In the genomic region with DNA sequence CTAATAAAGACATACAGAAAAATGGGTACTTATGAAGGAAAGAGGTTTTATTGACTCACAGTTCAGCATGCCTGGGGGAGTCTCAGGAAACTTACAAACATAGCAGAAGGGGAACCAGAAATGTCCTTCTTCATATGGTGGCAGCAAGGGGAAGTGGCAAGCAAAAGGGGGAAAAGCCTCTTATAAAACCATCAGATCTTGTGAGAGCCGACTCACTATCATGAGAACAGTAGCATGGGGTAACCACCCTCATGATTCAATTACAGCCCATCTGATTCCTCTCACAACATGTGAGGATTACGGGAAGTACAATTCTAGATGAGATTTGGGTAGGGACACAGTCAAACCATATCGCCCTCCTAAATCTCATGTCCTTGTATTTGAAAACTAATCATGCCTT, we compare ENCODE assay signal across 27 cellular contexts.
DNase-seq lines count a peak whose midpoint lies in the region; ATAC-seq and TF ChIP-seq lines count a peak whose summit lies in the region.
"Had no signal": no experiment of that assay in that cellular context is flagged by ENCODE, and none has a peak within 500 bp of the region (broad histone marks: within the 10 kb centered on the region; RNA-seq: fewer than 3 reads in every experiment).

No MANE protein-coding gene starts in this region.

- peak; percentile 10 for ATAC-seq in central memory CD8-positive, alpha-beta T cell (replicated peaks; ENCODE audit: extremely low read depth, poor library complexity, severe bottlenecking)
- peak; percentile 47 for ATAC-seq in naive thymus-derived CD4-positive, alpha-beta T cell
- ATAC-seq in GM21367 (IDR thresholded peaks at IDR 0.05; ENCODE audit: unreplicated experiment), result no peak
- ATAC-seq: GM12878, GM23338, Right ventricle myocardium inferior had no signal

- POLR2A ChIA-PET in naive thymus-derived CD4-positive, alpha-beta T cell (lab: Charles Lee), result no interaction called here

- intact Hi-C loops in naive thymus-derived CD4-positive, alpha-beta T cell (cut with micrococcal nuclease), result no loop called here

- H3K27me3 ChIP-seq in naive thymus-derived CD4-positive, alpha-beta T cell (ENCODE audit: control insufficient read depth in 2 of 2, insufficient read depth in 2 of 2, low read length in 2 of 2), result peaks cover 0 to 2% of the 10 kb centered on the region in 2 donors
- H3K27me3 ChIP-seq: SJSA1 had no signal

- H3K9me3 Mint-ChIP-seq in central memory CD8-positive, alpha-beta T cell, result no peaks in the 10 kb centered on the region
- peaks cover 3 to 13% (median 5%) of the 10 kb centered on the region in 11 donors for H3K9me3 Mint-ChIP-seq in naive thymus-derived CD4-positive, alpha-beta T cell

- no peaks in the 10 kb centered on the region for H3K4me1 ChIP-seq in naive thymus-derived CD4-positive, alpha-beta T cell (ENCODE audit: control insufficient read depth in 2 of 2, insufficient read depth in 2 of 2, low read length in 2 of 2)
- H3K4me1 ChIP-seq: HAP-1, SJSA1 had no signal

- H3K27ac ChIP-seq in naive thymus-derived CD4-positive, alpha-beta T cell (ENCODE audit: low read depth, low read length), result no peak overlapping the region
- H3K27ac ChIP-seq: SJSA1 had no signal

- TF ChIP-seq CTCF in NB4 (IDR thresholded peaks at IDR 0.05; ENCODE audit: low read depth, low read length), result no peak

- H3K27me3 Mint-ChIP-seq in central memory CD8-positive, alpha-beta T cell, result no peaks in the 10 kb centered on the region
- H3K27me3 Mint-ChIP-seq in naive thymus-derived CD4-positive, alpha-beta T cell, result peaks cover 7 to 20% (median 13%) of the 10 kb centered on the region in 5 donors
- H3K27me3 Mint-ChIP-seq: CD8-positive, alpha-beta memory T cell had no signal

- in situ Hi-C loops in G401 (cut with HindIII; ENCODE audit: low sequenced_read_pairs), result no loop called here

- no peaks in the 10 kb centered on the region for H3K9me3 ChIP-seq in naive thymus-derived CD4-positive, alpha-beta T cell (ENCODE audit: control insufficient read depth in 2 of 3, low read length in 3 of 3)
- H3K9me3 ChIP-seq: HAP-1 had no signal

- H3K4me3 Mint-ChIP-seq in central memory CD8-positive, alpha-beta T cell, result no peak overlapping the region
- H3K4me3 Mint-ChIP-seq in naive thymus-derived CD4-positive, alpha-beta T cell, result no peak overlapping the region
- H3K4me3 Mint-ChIP-seq: CD8-positive, alpha-beta memory T cell; GM23338 had no signal

- H3K36me3 ChIP-seq in naive thymus-derived CD4-positive, alpha-beta T cell (ENCODE audit: control insufficient read depth in 2 of 3, insufficient read depth in 3 of 3, low read length in 3 of 3), result no peaks in the 10 kb centered on the region
- H3K36me3 ChIP-seq: HAP-1, SJSA1 had no signal

- H3K4me3 ChIP-seq in NB4 (ENCODE audit: low read depth, low read length), result no peak overlapping the region
- no peak overlapping the region for H3K4me3 ChIP-seq in naive thymus-derived CD4-positive, alpha-beta T cell (ENCODE audit: low read length)
- H3K4me3 ChIP-seq: GM12878, GM23338, HAP-1, SJSA1 had no signal

- no peak overlapping the region for H3K27ac Mint-ChIP-seq in central memory CD8-positive, alpha-beta T cell (ENCODE audit: low read depth)
- no peak overlapping the region for H3K27ac Mint-ChIP-seq in naive thymus-derived CD4-positive, alpha-beta T cell
- H3K27ac Mint-ChIP-seq: CD8-positive, alpha-beta memory T cell; GM23338 had no signal

- CTCF ChIA-PET in naive thymus-derived CD4-positive, alpha-beta T cell (lab: Charles Lee), result no interaction called here

- no peak for TF ChIP-seq POLR2A in NB4 (IDR thresholded peaks at IDR 0.05; ENCODE audit: extremely low read depth, insufficient read length)
- no peak for TF ChIP-seq POLR2A in erythroblast (IDR thresholded peaks at IDR 0.05; ENCODE audit: low read length)

- no peaks in the 10 kb centered on the region for H3K36me3 Mint-ChIP-seq in central memory CD8-positive, alpha-beta T cell (ENCODE audit: insufficient read depth)
- H3K36me3 Mint-ChIP-seq in naive thymus-derived CD4-positive, alpha-beta T cell, result no peaks in the 10 kb centered on the region
- H3K36me3 Mint-ChIP-seq: CD8-positive, alpha-beta memory T cell had no signal

- H3K4me1 Mint-ChIP-seq in central memory CD8-positive, alpha-beta T cell, result no peaks in the 10 kb centered on the region
- H3K4me1 Mint-ChIP-seq in naive thymus-derived CD4-positive, alpha-beta T cell, result peaks cover 0 to 5% (median 0%) of the 10 kb centered on the region in 7 donors
- H3K4me1 Mint-ChIP-seq: CD8-positive, alpha-beta memory T cell; GM23338 had no signal

- peak; percentile 29 for DNase-seq in SKM-1 treated with dmso at 0.1 percent for 144 hours (lab: John Stamatoyannopoulos, UW; ENCODE audit: unreplicated experiment)
- DNase-seq in SKM-1 (lab: John Stamatoyannopoulos, UW; ENCODE audit: unreplicated experiment), result no peak
- DNase-seq in NB4 (ENCODE audit: low read depth), result peak; percentile 5
- no peak for DNase-seq in central memory CD8-positive, alpha-beta T cell (ENCODE audit: low spot score in 2 of 2)
- no peak for DNase-seq in naive thymus-derived CD4-positive, alpha-beta T cell
- no peak for DNase-seq in G401 (ENCODE audit: low spot score)
- no peak for DNase-seq in erythroblast (lab: John Stamatoyannopoulos, UW)
- DNase-seq: 8988T; AML-193; C1 segment of cervical spinal cord; CD8-positive, alpha-beta memory T cell; DMS53; EL; IMR-90; NCI-H1105; NCI-H1694; NCI-H2081; NCI-H2171; NCI-H345; NCI-H524 treated with DMSO at 0.1 percent for 48 hours; NCI-H82 had no signal

Comparison
In these comparisons a context has a peak if more than half of its experiments do, and no peak if none do; other contexts are left out.
1. DNase-seq: peak in SKM-1 treated with dmso at 0.1 percent for 144 hours (single experiment) and NB4 (single experiment); none in SKM-1 (single experiment), central memory CD8-positive, alpha-beta T cell (0 of 2), naive thymus-derived CD4-positive, alpha-beta T cell (0 of 9), G401 (single experiment) and erythroblast (0 of 2).